9 cellular contexts compared by ENCODE assay signal in the genomic region with DNA sequence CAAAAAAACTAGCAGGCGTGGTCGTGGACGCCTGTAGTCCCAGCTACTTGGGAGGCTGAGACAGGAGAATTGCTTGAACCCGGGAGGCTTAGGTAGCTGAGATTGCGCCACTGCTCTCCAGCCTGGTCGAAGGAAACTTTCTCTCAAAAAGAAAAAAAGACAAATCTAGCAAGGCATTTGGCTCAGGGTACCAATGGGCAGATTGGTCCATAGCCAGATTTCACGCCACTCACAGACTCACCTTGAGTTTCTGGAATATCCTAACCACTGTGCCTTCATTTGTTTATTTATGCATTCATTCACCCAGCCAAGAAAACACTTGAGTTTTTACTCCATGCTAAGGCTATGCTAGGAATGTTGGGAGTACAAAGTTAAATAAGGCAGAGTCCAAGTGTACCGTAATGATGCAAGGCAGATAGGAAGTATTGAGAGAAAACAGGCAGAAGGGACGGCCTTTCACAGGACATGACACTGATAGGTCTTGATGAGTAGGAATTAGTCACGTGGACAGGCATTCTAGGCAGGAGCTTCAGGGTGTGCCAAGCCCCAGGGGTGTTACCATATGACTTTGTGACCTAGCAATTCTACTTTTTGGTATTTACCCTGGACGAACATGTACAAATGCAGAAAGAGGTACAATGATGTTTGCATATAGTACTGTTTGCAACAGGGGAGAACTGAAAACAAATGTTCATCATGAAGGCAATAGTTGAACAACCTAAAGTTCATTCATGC. TPM values are rescaled to one million over a fixed set of nuclear protein-coding genes. Genes with fewer than 3 reads are reported as not detected.
DNase-seq lines count a peak whose midpoint lies in the region; ATAC-seq and TF ChIP-seq lines count a peak whose summit lies in the region.
"Had no signal": no experiment of that assay in that cellular context is flagged by ENCODE, and none has a peak within 500 bp of the region (broad histone marks: within the 10 kb centered on the region; RNA-seq: fewer than 3 reads in every experiment).

No MANE protein-coding gene starts in this region.

- TF ChIP-seq POLR2A in tibial nerve (IDR thresholded peaks at IDR 0.05): no peak

- no peaks in the 10 kb centered on the region for H3K9me3 Mint-ChIP-seq in stimulated activated naive B cell treated with anti-CD40 and anti-IgM and Interleukin-4, amounts not matched to agents 10 μg/mL and 1 μg/mL and 100 μg/mL, for 72 hours

- peaks cover 0 to under 1% of the 10 kb centered on the region in 2 donors for H3K36me3 Mint-ChIP-seq in stimulated activated naive B cell treated with anti-CD40 and anti-IgM and Interleukin-4, amounts not matched to agents 10 μg/mL and 1 μg/mL and 100 μg/mL, for 72 hours

- no peaks in the 10 kb centered on the region for H3K36me3 ChIP-seq in tibial nerve

- TF ChIP-seq CTCF in tibial nerve (IDR thresholded peaks at IDR 0.05): no peak

- H3K27me3 Mint-ChIP-seq in stimulated activated naive B cell treated with anti-CD40 and anti-IgM and Interleukin-4, amounts not matched to agents 10 μg/mL and 1 μg/mL and 100 μg/mL, for 72 hours: peaks cover 3 to 18% of the 10 kb centered on the region in 2 donors

- H3K4me3 Mint-ChIP-seq in stimulated activated naive B cell treated with anti-CD40 and anti-IgM and Interleukin-4, amounts not matched to agents 10 μg/mL and 1 μg/mL and 100 μg/mL, for 72 hours: no peak overlapping the region

- peak overlapping the region; percentile 26 to 93 (median 66) for H3K27ac ChIP-seq in tibial nerve

- H3K4me3 ChIP-seq in tibial nerve: no peak overlapping the region

- ATAC-seq in HG02623 (IDR thresholded peaks at IDR 0.05; ENCODE audit: unreplicated experiment): no peak
- ATAC-seq in stimulated activated naive B cell treated with anti-CD40 and anti-IgM and Interleukin-4, amounts not matched to agents 10 μg/mL and 1 μg/mL and 100 μg/mL, for 72 hours (replicated peaks): no peak

- peak; percentile 58 to 60 for TF ChIP-seq EP300 in tibial nerve (IDR thresholded peaks at IDR 0.05)

- H3K27me3 ChIP-seq in tibial nerve: no peaks in the 10 kb centered on the region

- no peaks in the 10 kb centered on the region for H3K9me3 ChIP-seq in tibial nerve

- WGBS in tibial nerve, 2 donors: 68 to 74% methylated on average over 11 of the region's 11 CpGs

- H3K4me1 ChIP-seq in tibial nerve: peaks cover 0 to 42% (median 24%) of the 10 kb centered on the region in 4 donors

- DNase-seq in DMS79 treated with DMSO at 0.1 percent for 48 hours (lab: John Stamatoyannopoulos, UW): peak; percentile 28
- DNase-seq in DMS79 (lab: John Stamatoyannopoulos, UW): no peak
- DNase-seq in astrocyte of the hippocampus (ENCODE audit: low read depth, low spot score): peak; percentile 92
- peak; percentile 93 for DNase-seq in kidney glomerular epithelial cell (lab: John Stamatoyannopoulos, UW)
- no peak for DNase-seq in tibial nerve (ENCODE audit: low spot score in 2 of 2)
- DNase-seq in stimulated activated naive CD4-positive, alpha-beta T cell (lab: John Stamatoyannopoulos, UW): no peak
- DNase-seq in stimulated activated naive B cell treated with anti-CD40 and anti-IgM and Interleukin-4, amounts not matched to agents 10 μg/mL and 1 μg/mL and 100 μg/mL, for 72 hours: no peak
- DNase-seq: MV-4-11 had no signal

- H3K27ac Mint-ChIP-seq in stimulated activated naive B cell treated with anti-CD40 and anti-IgM and Interleukin-4, amounts not matched to agents 10 μg/mL and 1 μg/mL and 100 μg/mL, for 72 hours: no peak overlapping the region

- peaks cover 8 to 26% of the 10 kb centered on the region in 2 donors for H3K4me1 Mint-ChIP-seq in stimulated activated naive B cell treated with anti-CD40 and anti-IgM and Interleukin-4, amounts not matched to agents 10 μg/mL and 1 μg/mL and 100 μg/mL, for 72 hours

RNA-seq across cellular contexts. Expression of a gene that starts 3.0 kb away (rescaled TPM):
- 10 to 100 TPM; 44.8 to 69.0 (median 61.6) TPM for total RNA-seq in tibial nerve

RNA-seq across cellular contexts. Expression of a gene that starts 12.6 kb away (rescaled TPM):
- total RNA-seq in tibial nerve: 100 to 1,000 TPM; 164 to 209 (median 176) TPM

RNA-seq across cellular contexts. Expression of a gene that starts 25.5 kb away (rescaled TPM):
- 10 to 100 TPM; 43.8 to 82.8 (median 52.4) TPM for total RNA-seq in tibial nerve

RNA-seq across cellular contexts. Expression of a gene that starts 59.3 kb away (rescaled TPM):
- total RNA-seq in tibial nerve: 10 to 100 TPM; 38.5 to 88.1 (median 58.8) TPM

Comparison
In these comparisons a context has a peak if more than half of its experiments do, and no peak if none do; other contexts are left out.
1. DNase-seq: peak in DMS79 treated with DMSO at 0.1 percent for 48 hours (single experiment), astrocyte of the hippocampus (single experiment) and kidney glomerular epithelial cell (single experiment); none in DMS79 (single experiment), tibial nerve (0 of 2), stimulated activated naive CD4-positive, alpha-beta T cell (0 of 6) and stimulated activated naive B cell treated with anti-CD40 and anti-IgM and Interleukin-4, amounts not matched to agents 10 μg/mL and 1 μg/mL and 100 μg/mL, for 72 hours (single experiment).